In genomic region chr20:19888269-19888669, GRCh38 we compare ENCODE assay signal across 12 cellular contexts.
A peak's percentile ranks its signal among the peaks of the same experiment; 100 is the strongest.
DNase-seq lines count a peak whose midpoint lies in the region; ATAC-seq and TF ChIP-seq lines count a peak whose summit lies in the region.
"Had no signal": no experiment of that assay in that cellular context is flagged by ENCODE, and none has a peak within 500 bp of the region (broad histone marks: within the 10 kb centered on the region; RNA-seq: fewer than 3 reads in every experiment).

No MANE protein-coding gene starts in this region.

- peaks cover 47% of the 10 kb centered on the region for H3F3A ChIP-seq in GM23248 (ENCODE audit: insufficient read depth)

- H3K9me2 ChIP-seq in GM23248 (ENCODE audit: insufficient read depth), result no peaks in the 10 kb centered on the region

- H3K27me3 ChIP-seq in GM23248 (replicated peaks; ENCODE audit: insufficient read depth) (no peaks in the 10 kb centered on the region), adipocyte (replicated peaks; ENCODE audit: control insufficient read depth, insufficient read depth, low read length) (no peaks in the 10 kb centered on the region), endodermal cell (ENCODE audit: control insufficient read depth, insufficient read depth, low read length, poor library complexity, severe bottlenecking) (no peaks in the 10 kb centered on the region)

- in situ Hi-C loops in GM23248 (cut with MboI), result no loop called here

- no peak for TF ChIP-seq CTCF in endodermal cell (conservative IDR thresholded peaks at IDR 0.05)

- H3K9me3 Mint-ChIP-seq in activated naive CD8-positive, alpha-beta T cell treated with anti-CD3 and anti-CD28 coated beads, Interleukin-2, amount 50 U/mL, for 24 hours, result no peaks in the 10 kb centered on the region
- no peaks in the 10 kb centered on the region for H3K9me3 Mint-ChIP-seq in endodermal cell
- H3K9me3 Mint-ChIP-seq: activated naive CD8-positive, alpha-beta T cell treated with anti-CD3 and anti-CD28 coated beads, Interleukin-2, amount 10 ng/mL, durations not matched to agents 7 days and 5 days; memory B cell; T-cell had no signal

- H3K36me3 ChIP-seq in GM23248 (ENCODE audit: low read depth) (no peaks in the 10 kb centered on the region), adipocyte (ENCODE audit: control insufficient read depth, insufficient read depth, low read length, severe bottlenecking) (peaks cover 8% of the 10 kb centered on the region), endodermal cell (ENCODE audit: control insufficient read depth, insufficient read depth, low read length) (peaks cover 5% of the 10 kb centered on the region)

- ATAC-seq in HG02678 (IDR thresholded peaks at IDR 0.05; ENCODE audit: unreplicated experiment), result no peak
- no peak for ATAC-seq in activated naive CD8-positive, alpha-beta T cell treated with anti-CD3 and anti-CD28 coated beads, Interleukin-2, amount 50 U/mL, for 24 hours
- ATAC-seq: T-cell had no signal

- H3K4me3 Mint-ChIP-seq in activated naive CD8-positive, alpha-beta T cell treated with anti-CD3 and anti-CD28 coated beads, Interleukin-2, amount 50 U/mL, for 24 hours, result no peak overlapping the region
- H3K4me3 Mint-ChIP-seq in endodermal cell, result no peak overlapping the region
- H3K4me3 Mint-ChIP-seq: activated naive CD8-positive, alpha-beta T cell treated with anti-CD3 and anti-CD28 coated beads, Interleukin-2, amount 10 ng/mL, durations not matched to agents 7 days and 5 days; memory B cell; T-cell had no signal

- DNase-seq in GM23248 (no peak), adipocyte (ENCODE audit: low read depth) (no peak), hypothalamus (lab: John Stamatoyannopoulos, UW) (peak in 26 of 51 donors; percentile 11 to 79 (median 48)), retina (peak; percentile 48), endodermal cell (no peak), NCI-H774 (lab: John Stamatoyannopoulos, UW) (no peak)
- DNase-seq in activated naive CD8-positive, alpha-beta T cell treated with anti-CD3 and anti-CD28 coated beads, Interleukin-2, amount 50 U/mL, for 24 hours, result no peak
- DNase-seq: activated naive CD8-positive, alpha-beta T cell treated with anti-CD3 and anti-CD28 coated beads, Interleukin-2, amount 10 ng/mL, durations not matched to agents 7 days and 5 days; GF-D8; T-cell had no signal

- H3K4me1 ChIP-seq in GM23248 (ENCODE audit: insufficient read depth) (peaks cover 47% of the 10 kb centered on the region), adipocyte (ENCODE audit: control insufficient read depth, insufficient read depth, low read length) (peaks cover 54% of the 10 kb centered on the region), endodermal cell (ENCODE audit: control insufficient read depth, insufficient read depth, low read length) (no peaks in the 10 kb centered on the region)

- no peak overlapping the region for H2AFZ ChIP-seq in GM23248

- no peak overlapping the region for H3K27ac Mint-ChIP-seq in activated naive CD8-positive, alpha-beta T cell treated with anti-CD3 and anti-CD28 coated beads, Interleukin-2, amount 50 U/mL, for 24 hours
- H3K27ac Mint-ChIP-seq in endodermal cell, result no peak overlapping the region
- H3K27ac Mint-ChIP-seq: activated naive CD8-positive, alpha-beta T cell treated with anti-CD3 and anti-CD28 coated beads, Interleukin-2, amount 10 ng/mL, durations not matched to agents 7 days and 5 days; memory B cell; T-cell had no signal

- WGBS in GM23248 (ENCODE audit: low coverage in 1 of 2, low lambda C conversion rate in 2 of 2, missing lambda C conversion rate in 2 of 2), 2 experiments, result 87 to 89% methylated on average over 8 of the region's 8 CpGs
- WGBS in endodermal cell (ENCODE audit: insufficient coverage in 1 of 2, insufficient read length in 1 of 2), 2 experiments, result 94 to 96% methylated on average over 5 to 8 of the region's 8 CpGs

- H3K4me1 Mint-ChIP-seq in activated naive CD8-positive, alpha-beta T cell treated with anti-CD3 and anti-CD28 coated beads, Interleukin-2, amount 50 U/mL, for 24 hours, result no peaks in the 10 kb centered on the region
- H3K4me1 Mint-ChIP-seq in endodermal cell, result peaks cover 9% of the 10 kb centered on the region
- H3K4me1 Mint-ChIP-seq: activated naive CD8-positive, alpha-beta T cell treated with anti-CD3 and anti-CD28 coated beads, Interleukin-2, amount 10 ng/mL, durations not matched to agents 7 days and 5 days; T-cell had no signal

- H3K79me2 ChIP-seq in GM23248 (ENCODE audit: insufficient read depth), result no peaks in the 10 kb centered on the region

- peak overlapping the region; percentile 85 for H3K4me2 ChIP-seq in GM23248 (ENCODE audit: unreplicated experiment)

- H4K20me1 ChIP-seq in GM23248 (ENCODE audit: insufficient read depth), result no peaks in the 10 kb centered on the region

- no peak overlapping the region for H3K4me3 ChIP-seq in GM23248
- H3K4me3 ChIP-seq in adipocyte (ENCODE audit: low read length), result no peak overlapping the region
- H3K4me3 ChIP-seq in endodermal cell (ENCODE audit: low read length), result no peak overlapping the region

- no peaks in the 10 kb centered on the region for H3K36me3 Mint-ChIP-seq in activated naive CD8-positive, alpha-beta T cell treated with anti-CD3 and anti-CD28 coated beads, Interleukin-2, amount 50 U/mL, for 24 hours (ENCODE audit: low read depth)
- H3K36me3 Mint-ChIP-seq in endodermal cell (ENCODE audit: low read depth), result peaks cover 9% of the 10 kb centered on the region
- H3K36me3 Mint-ChIP-seq: activated naive CD8-positive, alpha-beta T cell treated with anti-CD3 and anti-CD28 coated beads, Interleukin-2, amount 10 ng/mL, durations not matched to agents 7 days and 5 days; memory B cell; T-cell had no signal

- peaks cover 34% of the 10 kb centered on the region for H3K27me3 Mint-ChIP-seq in activated naive CD8-positive, alpha-beta T cell treated with anti-CD3 and anti-CD28 coated beads, Interleukin-2, amount 50 U/mL, for 24 hours
- no peaks in the 10 kb centered on the region for H3K27me3 Mint-ChIP-seq in endodermal cell (ENCODE audit: insufficient read depth)

- H3K9ac ChIP-seq in GM23248 (no peak overlapping the region), adipocyte (ENCODE audit: low read length) (peak overlapping the region; percentile 80), endodermal cell (ENCODE audit: extremely low read depth, low read length, poor library complexity, severe bottlenecking) (no peak overlapping the region)

- H3K9me3 ChIP-seq in GM23248 (ENCODE audit: low read depth) (no peaks in the 10 kb centered on the region), adipocyte (ENCODE audit: control insufficient read depth, low read length) (no peaks in the 10 kb centered on the region), endodermal cell (ENCODE audit: control insufficient read depth, low read length) (no peaks in the 10 kb centered on the region)

- H3K27ac ChIP-seq in GM23248, result no peak overlapping the region
- H3K27ac ChIP-seq in endodermal cell (ENCODE audit: low read depth, low read length), result no peak overlapping the region

Comparison
In these comparisons a context has a peak if more than half of its experiments do, and no peak if none do; other contexts are left out.
1. DNase-seq: peak in hypothalamus (26 of 51) and retina (single experiment); none in GM23248 (single experiment), adipocyte (single experiment), activated naive CD8-positive, alpha-beta T cell treated with anti-CD3 and anti-CD28 coated beads, Interleukin-2, amount 50 U/mL, for 24 hours (single experiment), endodermal cell (single experiment) and NCI-H774 (single experiment).